In genomic region chr20:52838510-52839241, GRCh38 we compare ENCODE assay signal across 27 cellular contexts.
"Had no signal": no experiment of that assay in that cellular context is flagged by ENCODE, and none has a peak within 500 bp of the region (broad histone marks: within the 10 kb centered on the region; RNA-seq: fewer than 3 reads in every experiment).

No MANE protein-coding gene starts in this region.

- H3K27ac ChIP-seq: stomach, suprapubic skin, testis, thoracic aorta, thyroid gland, tibial artery, tibial nerve, transverse colon, upper lobe of left lung, upper lobe of right lung, uterus, vagina had no signal

- FAIRE-seq: urothelium cell line had no signal

- H3K27me3 ChIP-seq: stomach, suprapubic skin, testis, thyroid gland, tibial artery, tibial nerve, transverse colon, upper lobe of left lung, upper lobe of right lung, uterus, vagina had no signal

- DNase-seq: stimulated activated CD4-positive, alpha-beta T cell treated with anti-CD3 and anti-CD28 coated beads, Interleukin-2, amount 100 ng/mL, for 48 hours; stimulated activated CD4-positive, alpha-beta T cell treated with anti-CD3 and anti-CD28 coated beads, Interleukin-4, amount 100 ng/mL, for 1 hour; stimulated activated CD4-positive, alpha-beta T cell treated with anti-CD3 and anti-CD28 coated beads, Interleukin-4, amount 100 ng/mL, for 24 hours; stimulated activated CD4-positive, alpha-beta T cell treated with anti-CD3 and anti-CD28 coated beads, Interleukin-4, amount 100 ng/mL, for 4 hours; stimulated activated CD8-positive, alpha-beta memory T cell treated with anti-CD3 and anti-CD28 coated beads, Interleukin-4, amount 100 ng/mL, for 48 hours; stimulated activated naive B cell treated with anti-CD40 and anti-IgM and Interleukin-4, amounts not matched to agents 10 μg/mL and 1 μg/mL and 100 μg/mL, for 72 hours; stimulated activated naive CD4-positive, alpha-beta T cell; stimulated activated naive CD4-positive, alpha-beta T cell treated with Interleukin-2 at 50 U/mL for 16 hours; stimulated activated naive CD8-positive, alpha-beta T cell treated with anti-CD3 and anti-CD28 coated beads, Interleukin-15, amount 100 ng/mL, for 72 hours; stimulated activated naive CD8-positive, alpha-beta T cell treated with anti-CD3 and anti-CD28 coated beads, Interleukin-15, Interleukin-2, amounts not matched to agents 100 U/mL and 50 U/mL, for 24 hours; stomach; substantia nigra; testis; thyroid gland; tibial artery; transverse colon; trophoblast cell; upper lobe of left lung; upper lobe of right lung; uterus had no signal

- ATAC-seq: stimulated activated effector memory CD8-positive, alpha-beta T cell treated with anti-CD3 and anti-CD28 coated beads, Interleukin-12 subunit alpha, Interleukin-12 subunit beta, amount 100 ng/mL, for 72 hours; stimulated activated memory B cell treated with anti-CD40 and anti-IgM and Interleukin-4, amounts not matched to agents 10 μg/mL and 1 μg/mL and 100 μg/mL, for 72 hours; stimulated activated naive B cell treated with anti-CD40 and anti-IgM and Interleukin-4, amounts not matched to agents 10 μg/mL and 1 μg/mL and 100 μg/mL, for 72 hours; stimulated activated naive CD8-positive, alpha-beta T cell treated with anti-CD3 and anti-CD28 coated beads, Interleukin-15, amount 100 ng/mL, for 72 hours; stimulated activated naive CD8-positive, alpha-beta T cell treated with anti-CD3 and anti-CD28 coated beads, Interleukin-15, Interleukin-2, amounts not matched to agents 100 U/mL and 50 U/mL, for 24 hours; upper lobe of right lung had no signal

- H3K4me3 ChIP-seq: stomach, suprapubic skin, testis, thoracic aorta, thyroid gland, tibial artery, tibial nerve, transverse colon, upper lobe of left lung, upper lobe of right lung, uterus, vagina had no signal

- H3K4me1 ChIP-seq: stomach, suprapubic skin, testis, thyroid gland, tibial artery, tibial nerve, transverse colon, upper lobe of left lung, upper lobe of right lung, uterus, vagina had no signal

- H3K36me3 ChIP-seq: stomach, suprapubic skin, thoracic aorta, thyroid gland, tibial artery, tibial nerve, transverse colon, upper lobe of left lung, upper lobe of right lung, uterus, vagina had no signal

- H3K9me3 ChIP-seq: stomach, suprapubic skin, testis, thoracic aorta, thyroid gland, tibial artery, tibial nerve, transverse colon, upper lobe of left lung, upper lobe of right lung, uterus, vagina had no signal
